8 cellular contexts compared by ENCODE assay signal in the genomic region with DNA sequence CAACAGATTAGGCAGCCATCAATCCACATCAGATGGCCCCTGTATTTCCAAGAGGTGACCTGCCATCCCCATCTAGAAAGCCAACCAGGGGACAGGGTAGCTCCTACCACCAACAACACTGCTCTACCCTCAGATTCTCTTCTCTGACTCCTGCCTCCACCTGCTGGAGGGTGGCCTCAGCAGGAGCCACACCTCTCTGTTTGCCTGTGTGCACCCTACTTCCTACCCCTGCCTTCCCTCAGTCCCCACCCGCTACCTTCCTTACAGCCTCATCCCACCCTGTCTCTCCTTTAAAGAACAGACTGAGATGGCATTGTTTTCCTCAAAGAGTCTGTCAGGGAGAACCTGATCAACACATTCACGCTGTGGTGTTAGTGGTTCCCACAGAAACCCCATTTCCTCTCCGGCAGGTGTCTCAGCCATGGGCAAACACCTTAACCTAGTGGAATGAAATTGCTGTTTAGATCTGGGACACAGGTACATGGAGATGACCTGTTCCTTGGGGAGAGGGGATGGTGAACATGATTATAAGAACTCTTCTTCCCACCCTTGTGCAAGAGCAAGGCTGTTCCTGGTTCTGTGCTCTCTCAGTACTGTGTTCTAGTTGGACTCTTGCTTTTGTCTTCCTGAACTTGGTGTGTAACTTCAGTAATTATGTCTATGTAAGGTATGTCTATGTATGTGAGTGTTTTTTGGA. TPM values are rescaled to one million over a fixed set of nuclear protein-coding genes. Genes with fewer than 3 reads are reported as not detected.
DNase-seq lines count a peak whose midpoint lies in the region; ATAC-seq, FAIRE-seq and TF ChIP-seq lines count a peak whose summit lies in the region.

No MANE protein-coding gene starts in this region.

- H3K4me3 Mint-ChIP-seq in naive B cell = peak overlapping the region; percentile 59 to 95 (median 91)

- ATAC-seq in naive B cell (ENCODE audit: low read depth in 2 of 2) (no peak), left lung (no peak), esophagus mucosa (no peak)

- no peaks in the 10 kb centered on the region for H3K9me3 Mint-ChIP-seq in naive B cell

- H3K27me3 Mint-ChIP-seq in naive B cell = no peaks in the 10 kb centered on the region

- FAIRE-seq in H54 (lab: Jason Lieb, UNC) = no peak

- peak overlapping the region; percentile 75 for H3K27ac ChIP-seq in ascending aorta
- H3K27ac ChIP-seq in left lung = peak overlapping the region in 1 of 2 donors; percentile 84

- H3K36me3 Mint-ChIP-seq in naive B cell = no peaks in the 10 kb centered on the region

- H3K4me1 Mint-ChIP-seq in naive B cell = peaks cover 25 to 48% (median 35%) of the 10 kb centered on the region in 3 donors

- H3K36me3 ChIP-seq in ascending aorta (no peaks in the 10 kb centered on the region), left lung (no peaks in the 10 kb centered on the region)

- intact Hi-C loops in ascending aorta (cut with DNase I) = loop anchor here (5.0 kb wide), 2 partner anchors 100 to 205 kb away; partner anchors contain the start of gene APMAP
- intact Hi-C loops in left lung (cut with DNase I) = no loop called here

- DNase-seq in COLO668 (lab: John Stamatoyannopoulos, UW; ENCODE audit: unreplicated experiment) (peak; percentile 47), HT-29 (ENCODE audit: low spot score) (peak; percentile 55), ascending aorta (ENCODE audit: low spot score in 2 of 2) (no peak), naive B cell (no peak), H54 (ENCODE audit: insufficient read length, low spot score) (no peak), GM03348 (ENCODE audit: low spot score) (no peak), left lung (no peak)

- TF ChIP-seq POLR2A in H54 (IDR thresholded peaks at IDR 0.05; ENCODE audit: low read depth, low read length) = no peak

- no peak for TF ChIP-seq CTCF in ascending aorta (IDR thresholded peaks at IDR 0.05)
- no peak for TF ChIP-seq CTCF in left lung (IDR thresholded peaks at IDR 0.05)

- H3K9me3 ChIP-seq in ascending aorta (no peaks in the 10 kb centered on the region), left lung (no peaks in the 10 kb centered on the region)

- H3K4me1 ChIP-seq in ascending aorta (peaks cover 0 to 20% of the 10 kb centered on the region in 2 donors), left lung (peaks cover 4 to 30% of the 10 kb centered on the region in 2 donors)

- peak overlapping the region in 1 of 2 donors; percentile 87 for H3K4me3 ChIP-seq in ascending aorta
- H3K4me3 ChIP-seq in left lung = peak overlapping the region in 1 of 2 donors; percentile 94

- H3K27ac Mint-ChIP-seq in naive B cell = peak overlapping the region; percentile 43 to 96 (median 78)

- H3K27me3 ChIP-seq in ascending aorta (no peaks in the 10 kb centered on the region), left lung (no peaks in the 10 kb centered on the region)

RNA-seq across cellular contexts. Expression of gene ENTPD6, which starts 1.8 kb away (rescaled TPM):
- 206 and 211 TPM in 2 replicates for total RNA-seq in HT-29 (2014; rRNA removed; shearing (Covaris generic))
- total RNA-seq in ascending aorta = 66.5 TPM
- polyA plus RNA-seq in naive B cell (ENCODE audit: low read depth in 6 of 6) = 10 to 100 TPM; 21.1 to 32.5 (median 24.4) TPM
- total RNA-seq in left lung = 10 to 100 TPM; 72.7 to 76.3 TPM
- total RNA-seq in esophagus mucosa = 27.3 TPM

RNA-seq across cellular contexts. Expression of gene PYGB, which starts 50.6 kb away (rescaled TPM):
- 629 and 663 TPM in 2 replicates for total RNA-seq in HT-29 (2014; rRNA removed; shearing (Covaris generic))
- 125 TPM for total RNA-seq in ascending aorta
- 10 to 100 TPM; 16.4 to 26.6 (median 22.8) TPM for polyA plus RNA-seq in naive B cell (ENCODE audit: low read depth in 6 of 6)
- total RNA-seq in left lung = 10 to 100 TPM; 78.2 to 81.3 TPM
- total RNA-seq in esophagus mucosa = 63.1 TPM

Comparison
In these comparisons a context has a peak if more than half of its experiments do, and no peak if none do; other contexts are left out.
1. DNase-seq: peak in COLO668 (single experiment) and HT-29 (single experiment); none in ascending aorta (0 of 2), naive B cell (single experiment), H54 (single experiment), GM03348 (single experiment) and left lung (0 of 2).